8 cellular contexts compared by ENCODE assay signal in genomic region chr2:25131567-25132295, GRCh38. TPM values are rescaled to one million over a fixed set of nuclear protein-coding genes. Genes with fewer than 3 reads are reported as not detected.
DNase-seq lines count a peak whose midpoint lies in the region; ATAC-seq and TF ChIP-seq lines count a peak whose summit lies in the region.

No MANE protein-coding gene starts in this region.

- H3K27me3 ChIP-seq in tibial nerve, result no peaks in the 10 kb centered on the region

- TF ChIP-seq EP300 in tibial nerve (IDR thresholded peaks at IDR 0.05), result peak in 1 of 2 donors; percentile 25

- H3K36me3 Mint-ChIP-seq in activated CD4-positive, alpha-beta T cell treated with anti-CD3 and anti-CD28 coated beads for 36 hours (ENCODE audit: low read depth), result no peaks in the 10 kb centered on the region
- peaks cover 1% of the 10 kb centered on the region for H3K36me3 Mint-ChIP-seq in memory B cell

- DNase-seq in activated CD4-positive, alpha-beta T cell treated with anti-CD3 and anti-CD28 coated beads for 36 hours, result peak; percentile 39
- DNase-seq in activated CD4-positive, alpha-beta T cell treated with anti-CD3 and anti-CD28 coated beads, Interleukin-2, amount 50 U/mL, for 4 hours, result no peak
- DNase-seq in coronary artery (ENCODE audit: low spot score) (no peak), memory B cell (ENCODE audit: low spot score in 2 of 2) (no peak), tibial nerve (ENCODE audit: low spot score in 2 of 2) (peak; percentile 19 to 21), NCI-H2227 (lab: John Stamatoyannopoulos, UW; ENCODE audit: unreplicated experiment) (no peak), retina (no peak)

- H3K4me1 Mint-ChIP-seq in activated CD4-positive, alpha-beta T cell treated with anti-CD3 and anti-CD28 coated beads for 36 hours, result peaks cover 11% of the 10 kb centered on the region
- H3K4me1 Mint-ChIP-seq in memory B cell, result peaks cover 14% of the 10 kb centered on the region

- no peaks in the 10 kb centered on the region for H3K9me3 ChIP-seq in tibial nerve

- H3K36me3 ChIP-seq in tibial nerve, result peaks cover 0 to 20% (median 0%) of the 10 kb centered on the region in 3 donors

- H3K4me3 ChIP-seq in coronary artery, result peak overlapping the region; percentile 63
- peak overlapping the region; percentile 19 to 49 (median 30) for H3K4me3 ChIP-seq in tibial nerve

- ATAC-seq in activated CD4-positive, alpha-beta T cell treated with anti-CD3 and anti-CD28 coated beads for 36 hours, result peak; percentile 47
- no peak for ATAC-seq in memory B cell (ENCODE audit: low read depth)
- ATAC-seq in GM18870 (IDR thresholded peaks at IDR 0.05; ENCODE audit: unreplicated experiment), result no peak

- 31 to 43% methylated on average over 27 to 37 of the region's 53 CpGs for WGBS in tibial nerve, 2 donors

- CTCF ChIA-PET in activated CD4-positive, alpha-beta T cell treated with anti-CD3 and anti-CD28 coated beads for 36 hours (lab: Charles Lee), result interaction anchor here (0.8 to 8.2 kb wide), 3 partner anchors 64 to 159 kb away, joined by 3 to 141 read pairs (median 25); no protein-coding TSS in a partner anchor

- TF ChIP-seq CTCF in coronary artery (IDR thresholded peaks at IDR 0.05) (no peak), tibial nerve (IDR thresholded peaks at IDR 0.05) (no peak)

- intact Hi-C loops in activated CD4-positive, alpha-beta T cell treated with anti-CD3 and anti-CD28 coated beads for 36 hours (cut with DNase I, micrococcal nuclease), result loop anchor here in 1 of 2 experiments (10.0 kb wide), 1 partner anchor 717 kb away; no protein-coding TSS in a partner anchor

- no peaks in the 10 kb centered on the region for H3K9me3 Mint-ChIP-seq in activated CD4-positive, alpha-beta T cell treated with anti-CD3 and anti-CD28 coated beads for 36 hours (ENCODE audit: low read depth)
- no peaks in the 10 kb centered on the region for H3K9me3 Mint-ChIP-seq in memory B cell

- TF ChIP-seq POLR2A in tibial nerve (IDR thresholded peaks at IDR 0.05), result peak in 1 of 2 donors; percentile 20

- no peak overlapping the region for H3K27ac Mint-ChIP-seq in activated CD4-positive, alpha-beta T cell treated with anti-CD3 and anti-CD28 coated beads for 36 hours
- H3K27ac Mint-ChIP-seq in memory B cell, result no peak overlapping the region

- POLR2A ChIA-PET in activated CD4-positive, alpha-beta T cell treated with anti-CD3 and anti-CD28 coated beads for 36 hours (lab: Charles Lee), result interaction anchor here (2.4 kb wide), 1 partner anchor 156 kb away, joined by 12 read pairs; no protein-coding TSS in a partner anchor

- no peak overlapping the region for H3K27ac ChIP-seq in coronary artery
- peak overlapping the region; percentile 32 to 87 (median 54) for H3K27ac ChIP-seq in tibial nerve

- peak overlapping the region; percentile 38 for H3K4me3 Mint-ChIP-seq in activated CD4-positive, alpha-beta T cell treated with anti-CD3 and anti-CD28 coated beads for 36 hours
- peak overlapping the region; percentile 63 for H3K4me3 Mint-ChIP-seq in memory B cell

- peaks cover 47% of the 10 kb centered on the region for H3K27me3 Mint-ChIP-seq in activated CD4-positive, alpha-beta T cell treated with anti-CD3 and anti-CD28 coated beads for 36 hours
- peaks cover 36% of the 10 kb centered on the region for H3K27me3 Mint-ChIP-seq in memory B cell

- H3K4me1 ChIP-seq in tibial nerve, result peaks cover 0 to 35% (median 10%) of the 10 kb centered on the region in 4 donors

RNA-seq across cellular contexts. Expression of gene POMC, which starts 36.6 kb away (rescaled TPM):
- 1 to 10 TPM; 5.7 to 8.3 TPM for total RNA-seq in activated CD4-positive, alpha-beta T cell treated with anti-CD3 and anti-CD28 coated beads for 36 hours
- 10 to 100 TPM in 1 of 4 donors, 1 to 10 TPM in 3; 4.5 to 29.9 (median 9.2) TPM for total RNA-seq in tibial nerve

Comparison
In these comparisons a context has a peak if more than half of its experiments do, and no peak if none do; other contexts are left out.
1. DNase-seq: peak in activated CD4-positive, alpha-beta T cell treated with anti-CD3 and anti-CD28 coated beads for 36 hours (single experiment) and tibial nerve (2 of 2); none in activated CD4-positive, alpha-beta T cell treated with anti-CD3 and anti-CD28 coated beads, Interleukin-2, amount 50 U/mL, for 4 hours (0 of 2), coronary artery (single experiment), memory B cell (0 of 2), NCI-H2227 (single experiment) and retina (single experiment).
2. H3K27ac ChIP-seq: peak in tibial nerve (4 of 4); none in coronary artery (0 of 2).